ENCODE assay signal across 25 cellular contexts in the genomic region with DNA sequence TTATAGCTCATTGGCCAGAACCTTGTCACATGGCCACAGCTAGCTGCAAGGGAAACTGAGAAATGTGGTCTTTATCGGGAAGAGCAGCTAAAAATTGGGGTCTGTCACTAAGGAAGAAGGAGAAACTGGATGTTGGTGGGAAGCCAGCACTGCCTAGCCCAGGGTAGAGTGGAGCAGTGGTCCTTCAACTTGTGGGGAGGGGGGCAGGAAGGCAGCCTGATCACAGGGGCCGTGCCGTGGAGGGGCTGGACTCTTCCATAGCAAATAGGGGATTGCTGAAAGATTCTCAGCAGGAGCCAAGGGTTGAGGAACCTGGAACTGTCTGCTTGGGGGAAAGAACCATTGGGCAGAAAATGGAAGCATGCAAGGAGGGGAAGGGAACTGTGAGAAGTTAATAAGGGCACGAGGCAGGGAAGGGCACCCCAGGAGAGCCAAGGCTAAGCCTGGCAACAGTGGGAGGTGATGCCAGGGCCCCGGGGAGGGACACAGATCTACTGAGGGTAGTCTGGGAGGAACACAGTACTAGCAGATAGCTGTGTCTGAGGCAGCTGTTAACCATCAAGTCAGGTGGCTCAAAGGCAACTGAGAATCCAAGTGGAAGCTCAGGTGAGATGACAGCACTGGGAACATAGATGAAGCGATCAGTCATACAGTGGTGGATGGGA. TPM values are rescaled to one million over a fixed set of nuclear protein-coding genes. Genes with fewer than 3 reads are reported as not detected.
"Had no signal": no experiment of that assay in that cellular context is flagged by ENCODE, and none has a peak within 500 bp of the region (broad histone marks: within the 10 kb centered on the region; RNA-seq: fewer than 3 reads in every experiment).

No MANE protein-coding gene starts in this region.

- H3K27me3 ChIP-seq: body of pancreas, testis had no signal

- H3K4me3 ChIP-seq: body of pancreas, testis had no signal

- H3K27ac ChIP-seq: body of pancreas, testis, VCaP had no signal

- H3K9me3 ChIP-seq: body of pancreas, testis had no signal

- ATAC-seq: activated CD4-positive, CD25-positive, alpha-beta regulatory T cell treated with anti-CD3 and anti-CD28 coated beads, Interleukin-2, amount 50 U/mL, for 24 hours; activated T-helper 17 cell treated with anti-CD3 and anti-CD28 coated beads, Interleukin-2, amount 50 U/mL, for 72 hours; body of pancreas; esophagus mucosa; left colon; sciatic nerve; SK-N-SH treated with all-trans-retinoic acid at 6 μM for 48 hours had no signal

- H3K27ac Mint-ChIP-seq: activated T-helper 17 cell treated with anti-CD3 and anti-CD28 coated beads, Interleukin-2, amount 50 U/mL, for 72 hours; memory B cell; nephron progenitor cell had no signal

- H3K4me3 Mint-ChIP-seq: activated T-helper 17 cell treated with anti-CD3 and anti-CD28 coated beads, Interleukin-2, amount 50 U/mL, for 72 hours; memory B cell; nephron progenitor cell had no signal

- H3K36me3 Mint-ChIP-seq: memory B cell had no signal

- H3K9me3 Mint-ChIP-seq: activated T-helper 17 cell treated with anti-CD3 and anti-CD28 coated beads, Interleukin-2, amount 50 U/mL, for 72 hours had no signal

- H3K4me1 ChIP-seq: testis had no signal

- DNase-seq: activated CD4-positive, alpha-beta T cell treated with anti-CD3 and anti-CD28 coated beads, Interleukin-2, amount 50 U/mL, for 1 hour; activated naive CD4-positive, alpha-beta T cell treated with Interleukin-2 at 50 U/mL for 16 hours; activated T-cell treated with anti-CD3 and anti-CD28 coated beads for 4 hours; anterior cingulate cortex; body of pancreas; caudate nucleus; effector memory CD4-positive, alpha-beta T cell; glutamatergic neuron; hippocampal formation; left colon; nephron progenitor cell; small intestine; stimulated activated CD4-positive, alpha-beta T cell treated with anti-CD3 and anti-CD28 coated beads, Interleukin-15, amount 100 ng/mL, for 24 hours; stimulated activated naive CD4-positive, alpha-beta T cell; testis; trophoblast cell had no signal

RNA-seq across cellular contexts. Expression of gene NEURL3, which starts 5.9 kb away (rescaled TPM):
- total RNA-seq: endothelial cell of umbilical vein, esophagus mucosa, frontal cortex had no signal
- polyA plus RNA-seq: endothelial cell of umbilical vein had no signal
